Comparison of ENCODE assay signal across 8 cellular contexts in genomic region chr6:84967389-84967788, GRCh38.
DNase-seq lines count a peak whose midpoint lies in the region; ATAC-seq and TF ChIP-seq lines count a peak whose summit lies in the region.

No MANE protein-coding gene starts in this region.

- H3K4me1 Mint-ChIP-seq in endodermal cell (no peaks in the 10 kb centered on the region), T-helper 17 cell (no peaks in the 10 kb centered on the region)
- no peaks in the 10 kb centered on the region for H3K4me1 Mint-ChIP-seq in activated naive CD8-positive, alpha-beta T cell treated with anti-CD3 and anti-CD28 coated beads, Interleukin-2, amount 50 U/mL, for 24 hours

- WGBS in endodermal cell (ENCODE audit: insufficient coverage in 1 of 2, insufficient read length in 1 of 2), 2 experiments: 72 to 77% methylated on average over 5 to 7 of the region's 7 CpGs

- H3K27me3 ChIP-seq in endodermal cell (ENCODE audit: control insufficient read depth, insufficient read depth, low read length, poor library complexity, severe bottlenecking): no peaks in the 10 kb centered on the region

- DNase-seq in NOMO-1 treated with DMSO at 0.1 percent for 48 hours (lab: John Stamatoyannopoulos, UW; ENCODE audit: unreplicated experiment): peak; percentile 1
- no peak for DNase-seq in NOMO-1 treated with dmso at 0.1 percent for 144 hours (lab: John Stamatoyannopoulos, UW; ENCODE audit: unreplicated experiment)
- DNase-seq in NCI-H446 treated with DMSO at 0.1 percent for 48 hours (lab: John Stamatoyannopoulos, UW): peak; percentile 1
- DNase-seq in endodermal cell: peak; percentile 83
- peak; percentile 29 for DNase-seq in superior temporal gyrus (ENCODE audit: extremely low spot score)
- no peak for DNase-seq in activated naive CD8-positive, alpha-beta T cell treated with anti-CD3 and anti-CD28 coated beads, Interleukin-2, amount 50 U/mL, for 24 hours
- no peak for DNase-seq in T-helper 17 cell

- H3K4me1 ChIP-seq in endodermal cell (ENCODE audit: control insufficient read depth, insufficient read depth, low read length): no peaks in the 10 kb centered on the region

- no peak overlapping the region for H3K9ac ChIP-seq in endodermal cell (ENCODE audit: extremely low read depth, low read length, poor library complexity, severe bottlenecking)

- H3K36me3 Mint-ChIP-seq in endodermal cell (ENCODE audit: low read depth): peaks cover 3% of the 10 kb centered on the region
- peaks cover 1% of the 10 kb centered on the region for H3K36me3 Mint-ChIP-seq in activated naive CD8-positive, alpha-beta T cell treated with anti-CD3 and anti-CD28 coated beads, Interleukin-2, amount 50 U/mL, for 24 hours (ENCODE audit: low read depth)
- H3K36me3 Mint-ChIP-seq in T-helper 17 cell (ENCODE audit: low read depth): no peaks in the 10 kb centered on the region

- H3K9me3 ChIP-seq in endodermal cell (ENCODE audit: control insufficient read depth, low read length) (peaks cover 16% of the 10 kb centered on the region), T-helper 17 cell (ENCODE audit: control insufficient read depth, low read length, poor library complexity, severe bottlenecking) (no peaks in the 10 kb centered on the region)

- peaks cover 15% of the 10 kb centered on the region for H3K9me3 Mint-ChIP-seq in endodermal cell
- H3K9me3 Mint-ChIP-seq in activated naive CD8-positive, alpha-beta T cell treated with anti-CD3 and anti-CD28 coated beads, Interleukin-2, amount 50 U/mL, for 24 hours: peaks cover 17% of the 10 kb centered on the region

- H3K27ac ChIP-seq in endodermal cell (ENCODE audit: low read depth, low read length): no peak overlapping the region

- TF ChIP-seq CTCF in endodermal cell (conservative IDR thresholded peaks at IDR 0.05): peak; percentile 84

- H3K36me3 ChIP-seq in endodermal cell (ENCODE audit: control insufficient read depth, insufficient read depth, low read length): no peaks in the 10 kb centered on the region

- ATAC-seq in GM18511 (IDR thresholded peaks at IDR 0.05; ENCODE audit: unreplicated experiment) (no peak), T-helper 17 cell (no peak)
- no peak for ATAC-seq in activated naive CD8-positive, alpha-beta T cell treated with anti-CD3 and anti-CD28 coated beads, Interleukin-2, amount 50 U/mL, for 24 hours

- H3K4me3 ChIP-seq in endodermal cell (ENCODE audit: low read length): no peak overlapping the region

- H3K4me3 Mint-ChIP-seq in endodermal cell: no peak overlapping the region
- H3K4me3 Mint-ChIP-seq in activated naive CD8-positive, alpha-beta T cell treated with anti-CD3 and anti-CD28 coated beads, Interleukin-2, amount 50 U/mL, for 24 hours: no peak overlapping the region
- no peak overlapping the region for H3K4me3 Mint-ChIP-seq in T-helper 17 cell

- H3K27ac Mint-ChIP-seq in endodermal cell (no peak overlapping the region), T-helper 17 cell (no peak overlapping the region)
- no peak overlapping the region for H3K27ac Mint-ChIP-seq in activated naive CD8-positive, alpha-beta T cell treated with anti-CD3 and anti-CD28 coated beads, Interleukin-2, amount 50 U/mL, for 24 hours

- H3K27me3 Mint-ChIP-seq in endodermal cell (ENCODE audit: insufficient read depth) (no peaks in the 10 kb centered on the region), T-helper 17 cell (no peaks in the 10 kb centered on the region)
- H3K27me3 Mint-ChIP-seq in activated naive CD8-positive, alpha-beta T cell treated with anti-CD3 and anti-CD28 coated beads, Interleukin-2, amount 50 U/mL, for 24 hours: no peaks in the 10 kb centered on the region

Comparison
In these comparisons a context has a peak if more than half of its experiments do, and no peak if none do; other contexts are left out.
1. DNase-seq: peak in NOMO-1 treated with DMSO at 0.1 percent for 48 hours (single experiment), NCI-H446 treated with DMSO at 0.1 percent for 48 hours (single experiment), endodermal cell (single experiment) and superior temporal gyrus (single experiment); none in NOMO-1 treated with dmso at 0.1 percent for 144 hours (single experiment), activated naive CD8-positive, alpha-beta T cell treated with anti-CD3 and anti-CD28 coated beads, Interleukin-2, amount 50 U/mL, for 24 hours (single experiment) and T-helper 17 cell (0 of 3).